ENCODE assay signal across 9 cellular contexts in the genomic region with DNA sequence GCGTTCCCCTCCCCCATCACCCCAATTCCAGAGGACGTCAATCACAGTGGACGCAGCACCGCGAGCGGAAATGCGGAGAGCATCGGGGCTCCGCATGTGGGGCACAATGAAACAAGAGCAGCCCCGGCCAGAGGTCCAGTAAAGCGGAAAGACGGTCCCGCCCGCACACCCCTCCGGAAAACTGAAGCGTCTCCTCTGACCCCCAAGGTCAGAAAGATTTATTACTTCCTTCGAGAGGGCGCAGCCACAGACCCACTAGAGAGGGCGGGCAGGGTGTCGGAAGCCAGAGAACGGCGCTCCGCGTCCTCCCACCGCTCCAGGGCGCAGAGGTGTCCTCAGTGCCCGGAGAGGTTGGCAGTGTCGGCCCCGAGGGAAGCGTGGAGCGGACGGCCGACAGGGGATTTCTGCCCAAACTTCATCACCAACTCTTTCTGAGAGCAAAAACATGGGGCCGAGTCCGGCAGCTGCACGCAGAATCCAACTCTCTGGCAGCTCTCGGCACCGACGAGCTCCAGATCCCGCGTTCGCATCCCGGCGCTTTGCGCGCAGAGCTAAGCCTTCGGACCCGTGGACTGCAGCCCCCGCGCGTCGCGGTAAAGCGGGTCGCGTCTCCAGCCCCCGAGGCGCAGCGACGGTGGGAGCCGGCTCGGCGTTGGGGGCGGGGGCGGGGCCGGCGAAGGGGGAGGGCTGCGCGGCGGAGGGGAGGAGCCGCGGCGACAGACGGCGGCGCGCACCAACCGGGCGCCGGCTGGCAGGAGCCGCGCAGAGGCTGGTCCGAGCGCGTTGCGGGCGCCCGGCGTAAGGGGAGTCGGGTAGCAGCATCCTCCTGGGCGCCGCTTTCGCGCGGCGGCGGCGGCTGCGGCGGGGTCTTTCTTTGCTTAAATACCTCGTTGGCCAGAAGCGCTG. TPM values are rescaled to one million over a fixed set of nuclear protein-coding genes. Genes with fewer than 3 reads are reported as not detected.
DNase-seq lines count a peak whose midpoint lies in the region; ATAC-seq, FAIRE-seq and TF ChIP-seq lines count a peak whose summit lies in the region.
"Had no signal": no experiment of that assay in that cellular context is flagged by ENCODE, and none has a peak within 500 bp of the region (broad histone marks: within the 10 kb centered on the region; RNA-seq: fewer than 3 reads in every experiment).

A gene with protein sequence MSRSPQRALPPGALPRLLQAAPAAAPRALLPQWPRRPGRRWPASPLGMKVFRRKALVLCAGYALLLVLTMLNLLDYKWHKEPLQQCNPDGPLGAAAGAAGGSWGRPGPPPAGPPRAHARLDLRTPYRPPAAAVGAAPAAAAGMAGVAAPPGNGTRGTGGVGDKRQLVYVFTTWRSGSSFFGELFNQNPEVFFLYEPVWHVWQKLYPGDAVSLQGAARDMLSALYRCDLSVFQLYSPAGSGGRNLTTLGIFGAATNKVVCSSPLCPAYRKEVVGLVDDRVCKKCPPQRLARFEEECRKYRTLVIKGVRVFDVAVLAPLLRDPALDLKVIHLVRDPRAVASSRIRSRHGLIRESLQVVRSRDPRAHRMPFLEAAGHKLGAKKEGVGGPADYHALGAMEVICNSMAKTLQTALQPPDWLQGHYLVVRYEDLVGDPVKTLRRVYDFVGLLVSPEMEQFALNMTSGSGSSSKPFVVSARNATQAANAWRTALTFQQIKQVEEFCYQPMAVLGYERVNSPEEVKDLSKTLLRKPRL (plus strand): TSS at position 763 of the 906 bp plus-strand sequence. CDS start 1,046 bp downstream, outside the sequence.

- DNase-seq in D721Med (ENCODE audit: insufficient read length, low spot score) (peak; percentile 81), HPDE6-E6E7 (ENCODE audit: extremely low spot score) (peak; percentile 70), RCC 7860 (ENCODE audit: low spot score) (peak; percentile 29), activated gamma-delta T cell treated with Interleukin-2 at 50 U/mL for 16 hours (peak; percentile 61), frontal cortex (ENCODE audit: low spot score in 2 of 2) (peak; percentile 92), substantia nigra (lab: John Stamatoyannopoulos, UW) (peak in 48 of 49 donors; percentile 5 to 79 (median 54))

- FAIRE-seq in D721Med (lab: Jason Lieb, UNC) (no peak), RCC 7860 (lab: Jason Lieb, UNC) (no peak), frontal cortex (lab: Jason Lieb, UNC) (no peak)
- FAIRE-seq: islet of Langerhans had no signal

- H3K4me1 ChIP-seq in neuron (ENCODE audit: insufficient read depth, low read length), result peaks cover 2% of the 10 kb centered on the region

- peaks cover 6% of the 10 kb centered on the region for H3K36me3 ChIP-seq in neuron (ENCODE audit: insufficient read depth, low read length)

- TF ChIP-seq CTCF in D721Med (IDR thresholded peaks at IDR 0.05; ENCODE audit: insufficient read depth, missing control alignments), result no peak

- peaks cover 3% of the 10 kb centered on the region for H3K27me3 ChIP-seq in neuron (ENCODE audit: insufficient read depth, low read length)

- H3K9me3 ChIP-seq in neuron (ENCODE audit: low read length), result peaks cover 6% of the 10 kb centered on the region

- H3K27ac ChIP-seq in substantia nigra (ENCODE audit: low read depth, low read length, poor library complexity, severe bottlenecking), result peak within 1 kb of the TSS; percentile 35

- peak within 1 kb of the TSS; percentile 95 for H2AFZ ChIP-seq in neuron (ENCODE audit: low read depth, low read length)

- H3K4me3 ChIP-seq in neuron (ENCODE audit: low read length), result peak within 1 kb of the TSS; percentile 91

- ATAC-seq in GM19468 (IDR thresholded peaks at IDR 0.05; ENCODE audit: extremely low read depth, unreplicated experiment), result peak; percentile 74

RNA-seq across cellular contexts. Expression of the gene that starts here (rescaled TPM):
- 44.4 TPM for total RNA-seq in frontal cortex

Comparison
In these comparisons a context has a peak if more than half of its experiments do, and no peak if none do; other contexts are left out.
1. Peak in every context shown above with its lines: DNase-seq, ATAC-seq, H3K4me3 ChIP-seq and H3K27ac ChIP-seq.
2. DNase-seq: peak in every context shown above with its lines; median percentile 92 in frontal cortex; 81 in D721Med; 70 in HPDE6-E6E7; 61 in activated gamma-delta T cell treated with Interleukin-2 at 50 U/mL for 16 hours; 54 in substantia nigra; 29 in RCC 7860.